ENCODE assay signal across 12 cellular contexts in the genomic region with DNA sequence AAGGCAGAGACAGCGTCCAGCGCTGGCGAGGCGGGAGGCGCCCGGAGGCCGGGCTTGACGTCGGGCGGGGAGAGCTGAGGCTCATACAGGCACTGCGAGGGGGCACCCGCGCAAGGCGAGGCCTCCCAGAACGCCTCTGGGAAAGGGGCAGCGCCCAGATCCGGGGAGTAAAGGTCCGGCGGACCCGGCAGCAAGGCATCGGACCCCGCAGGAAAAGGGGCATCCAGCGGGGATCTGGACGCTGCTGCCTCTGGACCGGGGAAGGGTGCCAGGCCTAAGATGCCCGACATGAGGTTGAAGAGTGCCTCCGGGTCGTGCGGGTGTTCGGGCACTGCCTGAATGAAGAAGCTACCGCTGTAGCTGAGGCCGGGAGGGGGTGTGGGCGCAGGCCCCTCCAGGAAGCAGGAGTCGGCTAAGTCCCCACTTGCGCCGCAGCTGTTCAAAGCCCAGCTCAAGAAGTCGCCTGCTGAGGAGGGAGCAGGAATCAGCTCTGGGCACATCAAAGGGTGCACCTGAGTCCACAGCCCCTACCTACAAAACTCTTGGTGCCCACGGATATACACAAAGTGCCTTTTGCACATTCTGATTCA. TPM values are rescaled to one million over a fixed set of nuclear protein-coding genes. Genes with fewer than 3 reads are reported as not detected.
A peak's percentile ranks its signal among the peaks of the same experiment; 100 is the strongest.
DNase-seq lines count a peak whose midpoint lies in the region; ATAC-seq and TF ChIP-seq lines count a peak whose summit lies in the region.
"Had no signal": no experiment of that assay in that cellular context is flagged by ENCODE, and none has a peak within 500 bp of the region (broad histone marks: within the 10 kb centered on the region; RNA-seq: fewer than 3 reads in every experiment).

No MANE protein-coding gene starts in this region.

- H3K36me3 Mint-ChIP-seq in activated CD4-positive, alpha-beta T cell treated with anti-CD3 and anti-CD28 coated beads, Interleukin-2, amount 10 ng/mL, durations not matched to agents 24 days and 14 days (ENCODE audit: low read depth) = no peaks in the 10 kb centered on the region

- H3K36me3 ChIP-seq in KMS-11 (ENCODE audit: insufficient read depth) (no peaks in the 10 kb centered on the region), osteoblast (ENCODE audit: insufficient read depth, low read length) (no peaks in the 10 kb centered on the region)
- H3K36me3 ChIP-seq: thoracic aorta had no signal

- H2AFZ ChIP-seq in KMS-11 (ENCODE audit: low read depth) (no peak overlapping the region), osteoblast (ENCODE audit: low read length) (no peak overlapping the region)

- H3K9ac ChIP-seq in KMS-11 = no peak overlapping the region

- ATAC-seq in GM19452 (IDR thresholded peaks at IDR 0.05; ENCODE audit: unreplicated experiment) (no peak), HG03354 (IDR thresholded peaks at IDR 0.05; ENCODE audit: poor library complexity, severe bottlenecking, unreplicated experiment) (no peak), GM18858 (IDR thresholded peaks at IDR 0.05; ENCODE audit: unreplicated experiment) (no peak)

- no peaks in the 10 kb centered on the region for H3K9me3 Mint-ChIP-seq in activated CD4-positive, alpha-beta T cell treated with anti-CD3 and anti-CD28 coated beads, Interleukin-2, amount 10 ng/mL, durations not matched to agents 24 days and 14 days

- no peak for TF ChIP-seq CTCF in KMS-11 (conservative IDR thresholded peaks at IDR 0.05; ENCODE audit: low read depth, low read length)
- no peak for TF ChIP-seq CTCF in dorsolateral prefrontal cortex (IDR thresholded peaks at IDR 0.05 in 54 of 56, conservative IDR thresholded peaks at IDR 0.05 in 2 of 56; ENCODE audit: low read depth in 1 of 56, partially characterized antibody in 56 of 56)
- no peak for TF ChIP-seq CTCF in osteoblast (IDR thresholded peaks at IDR 0.05; ENCODE audit: extremely low read depth, low read depth, low read length)

- peak overlapping the region; percentile 77 for H3K4me3 Mint-ChIP-seq in activated CD4-positive, alpha-beta T cell treated with anti-CD3 and anti-CD28 coated beads, Interleukin-2, amount 10 ng/mL, durations not matched to agents 24 days and 14 days

- peak overlapping the region; percentile 68; the same call in 1 of the 2 replicates for H3K4me2 ChIP-seq in KMS-11
- no peak overlapping the region for H3K4me2 ChIP-seq in osteoblast (ENCODE audit: insufficient read depth, low read length)

- peak; percentile 61 for DNase-seq in activated CD4-positive, alpha-beta T cell treated with anti-CD3 and anti-CD28 coated beads, Interleukin-2, amount 10 ng/mL, durations not matched to agents 24 days and 14 days
- DNase-seq in activated CD4-positive, alpha-beta T cell treated with anti-CD3 and anti-CD28 coated beads, Interleukin-2, amount 50 U/mL, for 4 hours = no peak
- DNase-seq in dorsolateral prefrontal cortex = no peak
- peak; percentile 83 for DNase-seq in osteoblast (ENCODE audit: insufficient read length, low spot score, missing footprints)
- DNase-seq: NK-92 treated with Interleukin-12 subunit alpha and Interleukin-12 subunit beta, amount 100 ng/mL, for 24 hours; occipital lobe; T-helper 9 cell had no signal

- H3K4me3 ChIP-seq in KMS-11 (IDR thresholded peaks at IDR 0.05; ENCODE audit: insufficient read depth, low read depth, low read length) (peak overlapping the region; percentile 54), dorsolateral prefrontal cortex (peak overlapping the region in 48 of 59 donors; percentile 9 to 70 (median 54)), osteoblast (ENCODE audit: insufficient read depth, low read length) (no peak overlapping the region)

- no peaks in the 10 kb centered on the region for H3K9me3 ChIP-seq in osteoblast (ENCODE audit: low read depth, low read length)
- H3K9me3 ChIP-seq: thoracic aorta had no signal

- no peaks in the 10 kb centered on the region for H3K79me2 ChIP-seq in KMS-11 (ENCODE audit: insufficient read depth, low read depth)
- no peaks in the 10 kb centered on the region for H3K79me2 ChIP-seq in osteoblast (ENCODE audit: insufficient read depth, low read length)

- H3K27ac Mint-ChIP-seq in activated CD4-positive, alpha-beta T cell treated with anti-CD3 and anti-CD28 coated beads, Interleukin-2, amount 10 ng/mL, durations not matched to agents 24 days and 14 days = no peak overlapping the region

- H4K20me1 ChIP-seq in KMS-11 (ENCODE audit: insufficient read depth) (no peaks in the 10 kb centered on the region), osteoblast (ENCODE audit: insufficient read depth, low read length) (no peaks in the 10 kb centered on the region)

- H3K4me1 ChIP-seq in KMS-11 (ENCODE audit: low read depth, poor library complexity, severe bottlenecking) (no peaks in the 10 kb centered on the region), osteoblast (ENCODE audit: insufficient read depth, low read length) (no peaks in the 10 kb centered on the region)

- peaks cover 12% of the 10 kb centered on the region for H3K4me1 Mint-ChIP-seq in activated CD4-positive, alpha-beta T cell treated with anti-CD3 and anti-CD28 coated beads, Interleukin-2, amount 10 ng/mL, durations not matched to agents 24 days and 14 days

- peaks cover 73% of the 10 kb centered on the region for H3K27me3 Mint-ChIP-seq in activated CD4-positive, alpha-beta T cell treated with anti-CD3 and anti-CD28 coated beads, Interleukin-2, amount 10 ng/mL, durations not matched to agents 24 days and 14 days

- intact Hi-C loops in activated CD4-positive, alpha-beta T cell treated with anti-CD3 and anti-CD28 coated beads, Interleukin-2, amount 10 ng/mL, durations not matched to agents 24 days and 14 days (cut with micrococcal nuclease) = loop anchor here (5.0 kb wide), 1 partner anchor 445 kb away; the partner anchor contains the start of gene TPRKB
- intact Hi-C loops in dorsolateral prefrontal cortex (cut with DNase I) = loop anchor here in 1 of 2 donors (10.0 kb wide), 1 partner anchor 92 kb away; the partner anchor contains the start of gene ALMS1

- H3K27ac ChIP-seq in KMS-11 (no peak overlapping the region), dorsolateral prefrontal cortex (peak overlapping the region in 4 of 59 donors; percentile 10 to 48 (median 35)), osteoblast (ENCODE audit: low read depth, low read length) (no peak overlapping the region)

- H3K27me3 ChIP-seq in KMS-11 (ENCODE audit: insufficient read depth, low read depth) (peaks cover 39% of the 10 kb centered on the region; the same call in 1 of the 2 replicates), dorsolateral prefrontal cortex (peaks cover 0 to 92% (median 40%) of the 10 kb centered on the region in 45 donors), osteoblast (ENCODE audit: insufficient read depth, low read length) (peaks cover 63% of the 10 kb centered on the region)

RNA-seq across cellular contexts. Expression of gene EGR4, which starts 0.9 kb away (rescaled TPM):
- total RNA-seq in activated CD4-positive, alpha-beta T cell treated with anti-CD3 and anti-CD28 coated beads, Interleukin-2, amount 10 ng/mL, durations not matched to agents 24 days and 14 days = 1.2 and 1.5 TPM in 2 replicates
- total RNA-seq in dorsolateral prefrontal cortex = 10 to 100 TPM in 7 of 120 experiments, 1 to 10 TPM in 109, under 1 TPM in 4; 0.25 to 57.1 (median 3.0) TPM
- not detected in 2 replicates for total RNA-seq in osteoblast
- total RNA-seq: occipital lobe, thoracic aorta had no signal

RNA-seq across cellular contexts. Expression of gene FBXO41, which starts 8.1 kb away (rescaled TPM):
- total RNA-seq in activated CD4-positive, alpha-beta T cell treated with anti-CD3 and anti-CD28 coated beads, Interleukin-2, amount 10 ng/mL, durations not matched to agents 24 days and 14 days = 32.2 and 33.8 TPM in 2 replicates
- total RNA-seq in dorsolateral prefrontal cortex (100 to 1,000 TPM in 86 of 120 experiments, 10 to 100 TPM in 34; 33.6 to 164 (median 112) TPM), osteoblast (0.29 and 0.36 TPM in 2 replicates)

RNA-seq across cellular contexts. Expression of gene CCT7, which starts 58.3 kb away (rescaled TPM):
- total RNA-seq in activated CD4-positive, alpha-beta T cell treated with anti-CD3 and anti-CD28 coated beads, Interleukin-2, amount 10 ng/mL, durations not matched to agents 24 days and 14 days = 680 and 696 TPM in 2 replicates
- total RNA-seq in dorsolateral prefrontal cortex (100 to 1,000 TPM; 123 to 278 (median 188) TPM), osteoblast (180 and 200 TPM in 2 replicates)

RNA-seq across cellular contexts. Expression of gene PRADC1, which starts 59.4 kb away (rescaled TPM):
- total RNA-seq in activated CD4-positive, alpha-beta T cell treated with anti-CD3 and anti-CD28 coated beads, Interleukin-2, amount 10 ng/mL, durations not matched to agents 24 days and 14 days = 14.8 and 15.9 TPM in 2 replicates
- total RNA-seq in dorsolateral prefrontal cortex (10 to 100 TPM; 12.9 to 36.2 (median 21.9) TPM), osteoblast (11.2 and 15.9 TPM in 2 replicates)

Comparison
In these comparisons a context has a peak if more than half of its experiments do, and no peak if none do; other contexts are left out.
1. DNase-seq: peak in activated CD4-positive, alpha-beta T cell treated with anti-CD3 and anti-CD28 coated beads, Interleukin-2, amount 10 ng/mL, durations not matched to agents 24 days and 14 days (single experiment) and osteoblast (single experiment); none in activated CD4-positive, alpha-beta T cell treated with anti-CD3 and anti-CD28 coated beads, Interleukin-2, amount 50 U/mL, for 4 hours (0 of 2) and dorsolateral prefrontal cortex (0 of 10).
2. RNA of gene FBXO41, which starts 8.1 kb away (total RNA-seq): 33.6 to 164 TPM in dorsolateral prefrontal cortex and 32.2 to 33.8 TPM in activated CD4-positive, alpha-beta T cell treated with anti-CD3 and anti-CD28 coated beads, Interleukin-2, amount 10 ng/mL, durations not matched to agents 24 days and 14 days; 0.29 to 0.36 TPM in osteoblast; every median in the first group is over 10 times any median in the second.